ENCODE assay signal across 8 cellular contexts in genomic region chr1:235504494-235505222, GRCh38. TPM values are rescaled to one million over a fixed set of nuclear protein-coding genes. Genes with fewer than 3 reads are reported as not detected.
DNase-seq lines count a peak whose midpoint lies in the region; ATAC-seq and TF ChIP-seq lines count a peak whose summit lies in the region.

No MANE protein-coding gene starts in this region.

- no peaks in the 10 kb centered on the region for H3K4me1 ChIP-seq in BE2C

- no peaks in the 10 kb centered on the region for H3K9me3 Mint-ChIP-seq in activated CD4-positive, alpha-beta T cell treated with anti-CD3 and anti-CD28 coated beads for 36 hours (ENCODE audit: low read depth)

- peak overlapping the region; percentile 93 for H3K4me3 Mint-ChIP-seq in activated CD4-positive, alpha-beta T cell treated with anti-CD3 and anti-CD28 coated beads for 36 hours

- H3K4me3 ChIP-seq in BE2C (ENCODE audit: low read depth, low read length): peak overlapping the region; percentile 65

- TF ChIP-seq CTCF in BE2C (IDR thresholded peaks at IDR 0.05; ENCODE audit: low read depth, low read length): peak; percentile 73

- intact Hi-C loops in activated CD4-positive, alpha-beta T cell treated with anti-CD3 and anti-CD28 coated beads for 36 hours (cut with DNase I, micrococcal nuclease): loop anchor here (1.0 to 10.0 kb wide), 18 partner anchors 138 to 1290 kb away; partner anchors contain the start of genes ARID4B (in 2 of the 2), GGPS1 (in 2 of the 2), MTR (in 2 of the 2) and ERO1B (in 1 of the 2)

- peak overlapping the region; percentile 98 for H3K27ac Mint-ChIP-seq in activated CD4-positive, alpha-beta T cell treated with anti-CD3 and anti-CD28 coated beads for 36 hours

- no peaks in the 10 kb centered on the region for H3K36me3 Mint-ChIP-seq in activated CD4-positive, alpha-beta T cell treated with anti-CD3 and anti-CD28 coated beads for 36 hours (ENCODE audit: low read depth)

- CTCF ChIA-PET in activated CD4-positive, alpha-beta T cell treated with anti-CD3 and anti-CD28 coated beads for 36 hours (lab: Charles Lee): interaction anchor here (0.5 to 3.2 kb wide), 19 partner anchors 9 to 1757 kb away, joined by 3 to 13 read pairs (median 3); partner anchors contain the start of gene COA6

- POLR2A ChIA-PET in activated CD4-positive, alpha-beta T cell treated with anti-CD3 and anti-CD28 coated beads for 36 hours (lab: Charles Lee): interaction anchor here (0.6 to 1.6 kb wide), 13 partner anchors 11 to 493 kb away, joined by 3 to 7 read pairs (median 4); partner anchors contain the start of genes ARID4B, GGPS1 and LYST

- no peaks in the 10 kb centered on the region for H3K9me3 ChIP-seq in BE2C

- H3K27me3 Mint-ChIP-seq in activated CD4-positive, alpha-beta T cell treated with anti-CD3 and anti-CD28 coated beads for 36 hours: no peaks in the 10 kb centered on the region

- no peaks in the 10 kb centered on the region for H3K36me3 ChIP-seq in BE2C

- H3K27me3 ChIP-seq in BE2C: no peaks in the 10 kb centered on the region
- no peaks in the 10 kb centered on the region for H3K27me3 ChIP-seq in layer of hippocampus (ENCODE audit: control insufficient read depth, insufficient read depth, low read length)

- DNase-seq in BE2C (peak; percentile 99), NCI-H510A (lab: John Stamatoyannopoulos, UW) (peak; percentile 89)
- peak; percentile 99 for DNase-seq in activated CD4-positive, alpha-beta T cell treated with anti-CD3 and anti-CD28 coated beads for 36 hours
- DNase-seq in stimulated activated CD4-positive, alpha-beta T cell treated with anti-CD3 and anti-CD28 coated beads, Interleukin-1b, Interleukin-23, amount 100 ng/mL, for 4 hours (ENCODE audit: low read depth in 2 of 2): peak; percentile 97 to 98

- TF ChIP-seq POLR2A in GM19193 (IDR thresholded peaks at IDR 0.05; ENCODE audit: extremely low read depth, insufficient read depth, insufficient read length): peak; percentile 74

- H3K27ac ChIP-seq in cingulate gyrus (ENCODE audit: low read depth, low read length) (peak overlapping the region; percentile 97), layer of hippocampus (ENCODE audit: low read depth, low read length) (peak overlapping the region; percentile 94)

- peaks cover 30% of the 10 kb centered on the region for H3K4me1 Mint-ChIP-seq in activated CD4-positive, alpha-beta T cell treated with anti-CD3 and anti-CD28 coated beads for 36 hours

- ATAC-seq in HG03439 (IDR thresholded peaks at IDR 0.05; ENCODE audit: unreplicated experiment): peak; percentile 89
- peak; percentile 89 for ATAC-seq in activated CD4-positive, alpha-beta T cell treated with anti-CD3 and anti-CD28 coated beads for 36 hours

RNA-seq across cellular contexts. Expression of gene B3GALNT2, which starts 0.4 kb away (rescaled TPM):
- polyA plus RNA-seq in BE2C (2012; ENCODE audit: insufficient read depth, insufficient read length, low read depth): 11.5 TPM
- total RNA-seq in activated CD4-positive, alpha-beta T cell treated with anti-CD3 and anti-CD28 coated beads for 36 hours: 10 to 100 TPM; 10.1 to 12.0 TPM

Comparison
In these comparisons a context has a peak if more than half of its experiments do, and no peak if none do; other contexts are left out.
1. Peak in every context shown above with its lines: DNase-seq, ATAC-seq, H3K4me3 ChIP-seq and H3K27ac ChIP-seq.